1 cellular context compared by ENCODE assay signal in genomic region chr14:73662439-73663056, GRCh38.
TF ChIP-seq lines count a peak whose summit lies in the region.

No MANE protein-coding gene starts in this region.

TF ChIP-seq in K562, 482 proteins besides CTCF, POLR2A, EP300 and RAD21 (continues in another document):
- TF ChIP-seq PHF8 (IDR thresholded peaks at IDR 0.05; ENCODE audit: borderline replicate concordance, low read length), result no peak
- no peak for TF ChIP-seq ILK (tag; IDR thresholded peaks at IDR 0.05; ENCODE audit: borderline replicate concordance, low read depth)
- peak; percentile 77 for TF ChIP-seq ATF3 (IDR thresholded peaks at IDR 0.05)
- no peak for TF ChIP-seq ATF3 (CRISPR knock-in tag; conservative IDR thresholded peaks at IDR 0.05)
- TF ChIP-seq WHSC1 (IDR thresholded peaks at IDR 0.05; ENCODE audit: low read length), result no peak
- TF ChIP-seq JUND (IDR thresholded peaks at IDR 0.05; ENCODE audit: borderline replicate concordance, low read depth, low read length), result peak; percentile 87
- TF ChIP-seq JUND (tag; IDR thresholded peaks at IDR 0.05; ENCODE audit: borderline replicate concordance, low read depth, low read length), result peak; percentile 84; the same call in 2 of the 3 replicates
- no peak for TF ChIP-seq THAP12 (CRISPR knock-in tag; IDR thresholded peaks at IDR 0.05)
- TF ChIP-seq, protein P1, sequence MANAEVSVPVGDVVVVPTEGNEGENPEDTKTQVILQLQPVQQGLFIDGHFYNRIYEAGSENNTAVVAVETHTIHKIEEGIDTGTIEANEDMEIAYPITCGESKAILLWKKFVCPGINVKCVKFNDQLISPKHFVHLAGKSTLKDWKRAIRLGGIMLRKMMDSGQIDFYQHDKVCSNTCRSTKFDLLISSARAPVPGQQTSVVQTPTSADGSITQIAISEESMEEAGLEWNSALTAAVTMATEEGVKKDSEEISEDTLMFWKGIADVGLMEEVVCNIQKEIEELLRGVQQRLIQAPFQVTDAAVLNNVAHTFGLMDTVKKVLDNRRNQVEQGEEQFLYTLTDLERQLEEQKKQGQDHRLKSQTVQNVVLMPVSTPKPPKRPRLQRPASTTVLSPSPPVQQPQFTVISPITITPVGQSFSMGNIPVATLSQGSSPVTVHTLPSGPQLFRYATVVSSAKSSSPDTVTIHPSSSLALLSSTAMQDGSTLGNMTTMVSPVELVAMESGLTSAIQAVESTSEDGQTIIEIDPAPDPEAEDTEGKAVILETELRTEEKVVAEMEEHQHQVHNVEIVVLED (CRISPR knock-in tag; IDR thresholded peaks at IDR 0.05), result no peak
- no peak for TF ChIP-seq PYGO2 (tag; IDR thresholded peaks at IDR 0.05)
- no peak for TF ChIP-seq RFX7 (CRISPR knock-in tag; IDR thresholded peaks at IDR 0.05)
- TF ChIP-seq CBX3 (IDR thresholded peaks at IDR 0.05; ENCODE audit: borderline replicate concordance in 1 of 2, low read length in 2 of 2), result peak in 1 of 2 experiments; percentile 20; a peak in 1 of 3 replicates
- TF ChIP-seq FOSL1 (tag; conservative IDR thresholded peaks at IDR 0.05), result peak; percentile 85
- no peak for TF ChIP-seq PHB (CRISPR knock-in tag; IDR thresholded peaks at IDR 0.05)
- no peak for TF ChIP-seq KLF1 (tag; IDR thresholded peaks at IDR 0.05)
- no peak for TF ChIP-seq ZNF3 (CRISPR knock-in tag; IDR thresholded peaks at IDR 0.05)
- peak; percentile 74 for TF ChIP-seq TEAD4 (IDR thresholded peaks at IDR 0.05; ENCODE audit: low read length)
- TF ChIP-seq TEAD4 (CRISPR knock-in tag; IDR thresholded peaks at IDR 0.05; ENCODE audit: borderline replicate concordance), result no peak
- TF ChIP-seq PPARD (CRISPR knock-in tag; IDR thresholded peaks at IDR 0.05), result no peak
- TF ChIP-seq SLC30A9 (CRISPR knock-in tag; IDR thresholded peaks at IDR 0.05), result no peak
- TF ChIP-seq MEF2A (IDR thresholded peaks at IDR 0.05; ENCODE audit: control insufficient read depth, low read depth, low read length), result no peak
- peak in 1 of 2 experiments; percentile 95; a peak in 2 of 4 replicates for TF ChIP-seq TEAD1 (CRISPR knock-in tag; IDR thresholded peaks at IDR 0.05)
- TF ChIP-seq, protein P2, sequence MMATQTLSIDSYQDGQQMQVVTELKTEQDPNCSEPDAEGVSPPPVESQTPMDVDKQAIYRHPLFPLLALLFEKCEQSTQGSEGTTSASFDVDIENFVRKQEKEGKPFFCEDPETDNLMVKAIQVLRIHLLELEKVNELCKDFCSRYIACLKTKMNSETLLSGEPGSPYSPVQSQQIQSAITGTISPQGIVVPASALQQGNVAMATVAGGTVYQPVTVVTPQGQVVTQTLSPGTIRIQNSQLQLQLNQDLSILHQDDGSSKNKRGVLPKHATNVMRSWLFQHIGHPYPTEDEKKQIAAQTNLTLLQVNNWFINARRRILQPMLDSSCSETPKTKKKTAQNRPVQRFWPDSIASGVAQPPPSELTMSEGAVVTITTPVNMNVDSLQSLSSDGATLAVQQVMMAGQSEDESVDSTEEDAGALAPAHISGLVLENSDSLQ (IDR thresholded peaks at IDR 0.05), result peak; percentile 41
- TF ChIP-seq ZNF655 (CRISPR knock-in tag; IDR thresholded peaks at IDR 0.05), result no peak
- TF ChIP-seq ZNF507 (tag; conservative IDR thresholded peaks at IDR 0.05), result no peak
- TF ChIP-seq DDX20 (tag; IDR thresholded peaks at IDR 0.05; ENCODE audit: low read depth), result no peak
- TF ChIP-seq CBFB (CRISPR knock-in tag; IDR thresholded peaks at IDR 0.05), result no peak
- TF ChIP-seq RUNX1 (IDR thresholded peaks at IDR 0.05; ENCODE audit: low read depth), result no peak
- peak in 1 of 2 experiments; percentile 62; a peak in 2 of 4 replicates for TF ChIP-seq RCOR1 (IDR thresholded peaks at IDR 0.05; ENCODE audit: borderline replicate concordance in 1 of 2, low read depth in 2 of 2, low read length in 2 of 2)
- TF ChIP-seq, protein P3, sequence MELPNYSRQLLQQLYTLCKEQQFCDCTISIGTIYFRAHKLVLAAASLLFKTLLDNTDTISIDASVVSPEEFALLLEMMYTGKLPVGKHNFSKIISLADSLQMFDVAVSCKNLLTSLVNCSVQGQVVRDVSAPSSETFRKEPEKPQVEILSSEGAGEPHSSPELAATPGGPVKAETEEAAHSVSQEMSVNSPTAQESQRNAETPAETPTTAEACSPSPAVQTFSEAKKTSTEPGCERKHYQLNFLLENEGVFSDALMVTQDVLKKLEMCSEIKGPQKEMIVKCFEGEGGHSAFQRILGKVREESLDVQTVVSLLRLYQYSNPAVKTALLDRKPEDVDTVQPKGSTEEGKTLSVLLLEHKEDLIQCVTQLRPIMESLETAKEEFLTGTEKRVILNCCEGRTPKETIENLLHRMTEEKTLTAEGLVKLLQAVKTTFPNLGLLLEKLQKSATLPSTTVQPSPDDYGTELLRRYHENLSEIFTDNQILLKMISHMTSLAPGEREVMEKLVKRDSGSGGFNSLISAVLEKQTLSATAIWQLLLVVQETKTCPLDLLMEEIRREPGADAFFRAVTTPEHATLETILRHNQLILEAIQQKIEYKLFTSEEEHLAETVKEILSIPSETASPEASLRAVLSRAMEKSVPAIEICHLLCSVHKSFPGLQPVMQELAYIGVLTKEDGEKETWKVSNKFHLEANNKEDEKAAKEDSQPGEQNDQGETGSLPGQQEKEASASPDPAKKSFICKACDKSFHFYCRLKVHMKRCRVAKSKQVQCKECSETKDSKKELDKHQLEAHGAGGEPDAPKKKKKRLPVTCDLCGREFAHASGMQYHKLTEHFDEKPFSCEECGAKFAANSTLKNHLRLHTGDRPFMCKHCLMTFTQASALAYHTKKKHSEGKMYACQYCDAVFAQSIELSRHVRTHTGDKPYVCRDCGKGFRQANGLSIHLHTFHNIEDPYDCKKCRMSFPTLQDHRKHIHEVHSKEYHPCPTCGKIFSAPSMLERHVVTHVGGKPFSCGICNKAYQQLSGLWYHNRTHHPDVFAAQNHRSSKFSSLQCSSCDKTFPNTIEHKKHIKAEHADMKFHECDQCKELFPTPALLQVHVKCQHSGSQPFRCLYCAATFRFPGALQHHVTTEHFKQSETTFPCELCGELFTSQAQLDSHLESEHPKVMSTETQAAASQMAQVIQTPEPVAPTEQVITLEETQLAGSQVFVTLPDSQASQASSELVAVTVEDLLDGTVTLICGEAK (IDR thresholded peaks at IDR 0.05), result no peak
- TF ChIP-seq, protein P3 (CRISPR knock-in tag; IDR thresholded peaks at IDR 0.05), result no peak
- TF ChIP-seq ZNF175 (CRISPR knock-in tag; IDR thresholded peaks at IDR 0.05; ENCODE audit: low read depth), result no peak
- no peak for TF ChIP-seq RBM14 (IDR thresholded peaks at IDR 0.05; ENCODE audit: borderline replicate concordance, insufficient read depth, low read depth, low read length)
- TF ChIP-seq, protein P4, sequence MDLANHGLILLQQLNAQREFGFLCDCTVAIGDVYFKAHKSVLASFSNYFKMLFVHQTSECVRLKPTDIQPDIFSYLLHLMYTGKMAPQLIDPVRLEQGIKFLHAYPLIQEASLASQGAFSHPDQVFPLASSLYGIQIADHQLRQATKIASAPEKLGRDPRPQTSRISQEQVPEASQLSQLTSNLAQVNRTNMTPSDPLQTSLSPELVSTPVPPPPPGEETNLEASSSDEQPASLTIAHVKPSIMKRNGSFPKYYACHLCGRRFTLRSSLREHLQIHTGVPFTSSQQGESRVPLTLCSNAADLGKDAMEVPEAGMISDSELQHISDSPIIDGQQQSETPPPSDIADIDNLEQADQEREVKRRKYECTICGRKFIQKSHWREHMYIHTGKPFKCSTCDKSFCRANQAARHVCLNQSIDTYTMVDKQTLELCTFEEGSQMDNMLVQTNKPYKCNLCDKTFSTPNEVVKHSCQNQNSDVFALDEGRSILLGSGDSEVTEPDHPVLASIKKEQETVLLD (IDR thresholded peaks at IDR 0.05), result no peak
- no peak for TF ChIP-seq MED1 (CRISPR knock-in tag; IDR thresholded peaks at IDR 0.05; ENCODE audit: borderline replicate concordance)
- no peak for TF ChIP-seq SMC3 (conservative IDR thresholded peaks at IDR 0.05; ENCODE audit: insufficient read depth, low read depth, low read length)
- TF ChIP-seq SRF (CRISPR knock-in tag; IDR thresholded peaks at IDR 0.05), result peak in 1 of 2 experiments; percentile 62; a peak in 1 of 4 replicates
- no peak for TF ChIP-seq CCNT2 (IDR thresholded peaks at IDR 0.05; ENCODE audit: borderline replicate concordance, extremely low read depth, insufficient read length, low read depth, low read length)
- no peak for TF ChIP-seq MCM5 (IDR thresholded peaks at IDR 0.05; ENCODE audit: low read depth)
- TF ChIP-seq, protein P5, sequence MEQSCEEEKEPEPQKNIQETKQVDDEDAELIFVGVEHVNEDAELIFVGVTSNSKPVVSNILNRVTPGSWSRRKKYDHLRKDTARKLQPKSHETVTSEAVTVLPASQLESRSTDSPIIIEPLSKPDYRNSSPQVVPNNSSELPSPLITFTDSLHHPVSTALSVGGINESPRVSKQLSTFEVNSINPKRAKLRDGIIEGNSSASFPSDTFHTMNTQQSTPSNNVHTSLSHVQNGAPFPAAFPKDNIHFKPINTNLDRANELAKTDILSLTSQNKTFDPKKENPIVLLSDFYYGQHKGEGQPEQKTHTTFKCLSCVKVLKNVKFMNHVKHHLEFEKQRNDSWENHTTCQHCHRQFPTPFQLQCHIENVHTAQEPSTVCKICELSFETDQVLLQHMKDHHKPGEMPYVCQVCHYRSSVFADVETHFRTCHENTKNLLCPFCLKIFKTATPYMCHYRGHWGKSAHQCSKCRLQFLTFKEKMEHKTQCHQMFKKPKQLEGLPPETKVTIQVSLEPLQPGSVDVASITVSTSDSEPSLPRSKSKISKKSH (CRISPR knock-in tag; IDR thresholded peaks at IDR 0.05), result no peak
- TF ChIP-seq MECOM (CRISPR knock-in tag; IDR thresholded peaks at IDR 0.05), result no peak
- TF ChIP-seq DPF2 (IDR thresholded peaks at IDR 0.05), result 0 out of 2 replicates have a peak, but pooled peaks have one; percentile 26
- TF ChIP-seq JUN (IDR thresholded peaks at IDR 0.05; ENCODE audit: borderline replicate concordance, low read depth, low read length), result peak; percentile 59; the same call in 1 of the 2 replicates
- no peak for TF ChIP-seq JUN (CRISPR knock-in tag; IDR thresholded peaks at IDR 0.05; ENCODE audit: borderline replicate concordance)
- TF ChIP-seq SNIP1 (IDR thresholded peaks at IDR 0.05; ENCODE audit: low read depth), result no peak
- no peak for TF ChIP-seq CBX8 (IDR thresholded peaks at IDR 0.05; ENCODE audit: borderline replicate concordance, extremely low read depth, low read depth, low read length, poor library complexity, severe bottlenecking)
- TF ChIP-seq SMARCE1 (IDR thresholded peaks at IDR 0.05), result peak; percentile 57; the same call in 1 of the 2 replicates
- no peak for TF ChIP-seq CBFA2T2 (conservative IDR thresholded peaks at IDR 0.05)
- no peak for TF ChIP-seq NELFE (IDR thresholded peaks at IDR 0.05; ENCODE audit: insufficient read depth, insufficient read length)
